In the genomic region with DNA sequence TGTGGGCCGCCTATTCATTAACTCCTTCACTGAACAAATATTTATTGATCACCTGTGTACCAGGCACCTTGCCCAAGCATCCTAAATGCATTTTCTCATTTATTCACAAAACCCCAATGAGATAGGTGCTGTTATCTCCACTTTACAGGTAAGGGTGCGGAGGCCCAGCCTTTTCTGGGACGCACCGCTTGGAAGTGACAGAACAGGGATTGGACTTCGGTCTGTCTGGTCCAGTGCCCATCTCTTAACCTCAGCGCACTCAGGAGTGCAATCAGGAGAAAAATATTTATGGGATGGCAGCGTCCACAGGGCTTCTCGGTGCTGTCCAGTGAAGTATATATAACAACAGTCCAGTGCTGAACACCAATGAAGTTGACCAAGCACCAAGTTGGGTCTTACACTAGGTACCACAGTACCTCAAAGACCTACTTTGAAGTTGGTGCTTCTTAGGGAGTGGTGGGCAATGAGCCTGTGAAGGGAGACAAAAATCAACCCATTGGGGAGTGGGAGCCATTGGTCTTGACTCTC, we compare ENCODE assay signal across 8 cellular contexts. TPM values are rescaled to one million over a fixed set of nuclear protein-coding genes. Genes with fewer than 3 reads are reported as not detected.
DNase-seq lines count a peak whose midpoint lies in the region; TF ChIP-seq lines count a peak whose summit lies in the region.

No MANE protein-coding gene starts in this region.

- no peaks in the 10 kb centered on the region for H3K36me3 Mint-ChIP-seq in activated T-helper 1 cell treated with anti-CD3 and anti-CD28 coated beads, Interleukin-12 subunit alpha, Interleukin-12 subunit beta, Interleukin-2, Interleukin-4 antibody, amounts not matched to agents 30 ng/mL and 10 ng/mL and 1 ng/mL, durations not matched to agents 14 hours and 24 hours and 36 hours (ENCODE audit: low read depth)

- no peaks in the 10 kb centered on the region for H3K4me1 ChIP-seq in smooth muscle cell (ENCODE audit: low read depth)

- no peaks in the 10 kb centered on the region for H4K20me1 ChIP-seq in smooth muscle cell (ENCODE audit: low read depth)

- no peak overlapping the region for H3K27ac Mint-ChIP-seq in activated T-helper 1 cell treated with anti-CD3 and anti-CD28 coated beads, Interleukin-12 subunit alpha, Interleukin-12 subunit beta, Interleukin-2, Interleukin-4 antibody, amounts not matched to agents 30 ng/mL and 10 ng/mL and 1 ng/mL, durations not matched to agents 14 hours and 24 hours and 36 hours

- no peaks in the 10 kb centered on the region for H3K36me3 ChIP-seq in smooth muscle cell (ENCODE audit: low read depth)

- H3K4me1 Mint-ChIP-seq in activated T-helper 1 cell treated with anti-CD3 and anti-CD28 coated beads, Interleukin-12 subunit alpha, Interleukin-12 subunit beta, Interleukin-2, Interleukin-4 antibody, amounts not matched to agents 30 ng/mL and 10 ng/mL and 1 ng/mL, durations not matched to agents 14 hours and 24 hours and 36 hours (ENCODE audit: low read depth): peaks cover 12% of the 10 kb centered on the region

- no peak overlapping the region for H3K9ac ChIP-seq in smooth muscle cell (ENCODE audit: low read depth)

- H3K79me2 ChIP-seq in smooth muscle cell (ENCODE audit: low read depth): peaks cover 2% of the 10 kb centered on the region

- H3K4me2 ChIP-seq in smooth muscle cell: peak overlapping the region; percentile 85

- WGBS in smooth muscle cell (ENCODE audit: low lambda C conversion rate): 84% methylated on average over 8 of the region's 8 CpGs

- no peak overlapping the region for H3K27ac ChIP-seq in smooth muscle cell (ENCODE audit: low read depth)

- DNase-seq in HFF-Myc (ENCODE audit: extremely low read depth, low read depth) (no peak), smooth muscle cell (lab: John Stamatoyannopoulos, UW; ENCODE audit: unreplicated experiment) (no peak), NCI-H187 (lab: John Stamatoyannopoulos, UW) (no peak), NCI-H1417 (lab: John Stamatoyannopoulos, UW) (no peak), amygdala (lab: John Stamatoyannopoulos, UW) (no peak)
- no peak for DNase-seq in activated T-helper 1 cell treated with anti-CD3 and anti-CD28 coated beads, Interleukin-12 subunit alpha, Interleukin-12 subunit beta, Interleukin-2, Interleukin-4 antibody, amounts not matched to agents 30 ng/mL and 10 ng/mL and 1 ng/mL, durations not matched to agents 14 hours and 24 hours and 36 hours (ENCODE audit: low spot score)
- DNase-seq in activated naive CD4-positive, alpha-beta T cell (lab: John Stamatoyannopoulos, UW): no peak

- H3K27me3 Mint-ChIP-seq in activated T-helper 1 cell treated with anti-CD3 and anti-CD28 coated beads, Interleukin-12 subunit alpha, Interleukin-12 subunit beta, Interleukin-2, Interleukin-4 antibody, amounts not matched to agents 30 ng/mL and 10 ng/mL and 1 ng/mL, durations not matched to agents 14 hours and 24 hours and 36 hours (ENCODE audit: insufficient read depth): peaks cover 16% of the 10 kb centered on the region

- H3K4me3 Mint-ChIP-seq in activated T-helper 1 cell treated with anti-CD3 and anti-CD28 coated beads, Interleukin-12 subunit alpha, Interleukin-12 subunit beta, Interleukin-2, Interleukin-4 antibody, amounts not matched to agents 30 ng/mL and 10 ng/mL and 1 ng/mL, durations not matched to agents 14 hours and 24 hours and 36 hours: peak overlapping the region; percentile 83

- peak overlapping the region; percentile 58 for H3K4me3 ChIP-seq in HFF-Myc (replicated peaks; ENCODE audit: low read depth, low read length)
- peak overlapping the region; percentile 83 for H3K4me3 ChIP-seq in iPS-18c (ENCODE audit: insufficient read depth, low read depth, low read length)
- H3K4me3 ChIP-seq in smooth muscle cell: peak overlapping the region; percentile 69

- H3K9me3 ChIP-seq in iPS-18c (ENCODE audit: control insufficient read depth, insufficient read depth, low read length): no peaks in the 10 kb centered on the region
- H3K9me3 ChIP-seq in smooth muscle cell (replicated peaks; ENCODE audit: low read depth): no peaks in the 10 kb centered on the region

- no peak for TF ChIP-seq CTCF in HFF-Myc (IDR thresholded peaks at IDR 0.05; ENCODE audit: low read depth, low read length, missing control alignments)
- TF ChIP-seq CTCF in smooth muscle cell (IDR thresholded peaks at IDR 0.05; ENCODE audit: borderline replicate concordance, insufficient read depth, poor library complexity, severe bottlenecking): no peak

- no peaks in the 10 kb centered on the region for H3F3A ChIP-seq in smooth muscle cell (ENCODE audit: low read depth)

- H3K9me3 Mint-ChIP-seq in activated T-helper 1 cell treated with anti-CD3 and anti-CD28 coated beads, Interleukin-12 subunit alpha, Interleukin-12 subunit beta, Interleukin-2, Interleukin-4 antibody, amounts not matched to agents 30 ng/mL and 10 ng/mL and 1 ng/mL, durations not matched to agents 14 hours and 24 hours and 36 hours: no peaks in the 10 kb centered on the region

- intact Hi-C loops in activated T-helper 1 cell treated with anti-CD3 and anti-CD28 coated beads, Interleukin-12 subunit alpha, Interleukin-12 subunit beta, Interleukin-2, Interleukin-4 antibody, amounts not matched to agents 30 ng/mL and 10 ng/mL and 1 ng/mL, durations not matched to agents 14 hours and 24 hours and 36 hours (cut with micrococcal nuclease): loop anchor here (1.0 to 10.0 kb wide), 6 partner anchors 21 to 489 kb away; a partner anchor contains a TSS

- peak overlapping the region; percentile 97 for H2AFZ ChIP-seq in smooth muscle cell (ENCODE audit: low read depth)

- H3K27me3 ChIP-seq in smooth muscle cell (ENCODE audit: low read depth): no peaks in the 10 kb centered on the region

RNA-seq across cellular contexts. Expression of a gene that starts 18.9 kb away (rescaled TPM):
- total RNA-seq in activated T-helper 1 cell treated with anti-CD3 and anti-CD28 coated beads, Interleukin-12 subunit alpha, Interleukin-12 subunit beta, Interleukin-2, Interleukin-4 antibody, amounts not matched to agents 30 ng/mL and 10 ng/mL and 1 ng/mL, durations not matched to agents 14 hours and 24 hours and 36 hours: 1.5 and 2.0 TPM in 2 replicates
- 7.8 and 18.5 TPM in 2 replicates for total RNA-seq in smooth muscle cell
- polyA plus RNA-seq in smooth muscle cell: 4.7 and 7.3 TPM in 2 replicates
